1 cellular context compared by ENCODE assay signal in genomic region chr7:73762659-73762999, GRCh38.
TF ChIP-seq lines count a peak whose summit lies in the region.

No MANE protein-coding gene starts in this region.

TF ChIP-seq in K562, 482 proteins besides CTCF, POLR2A, EP300 and RAD21 (continued from another document and continues in another):
- no peak for TF ChIP-seq MGA (IDR thresholded peaks at IDR 0.05)
- no peak for TF ChIP-seq RBM17 (IDR thresholded peaks at IDR 0.05; ENCODE audit: borderline replicate concordance, low read depth, low read length)
- no peak for TF ChIP-seq CHD7 (IDR thresholded peaks at IDR 0.05; ENCODE audit: low read depth, low read length)
- no peak for TF ChIP-seq KAT7 (CRISPR knock-in tag; IDR thresholded peaks at IDR 0.05; ENCODE audit: borderline replicate concordance)
- no peak for TF ChIP-seq NCOA4 (IDR thresholded peaks at IDR 0.05; ENCODE audit: partially characterized antibody)
- TF ChIP-seq CEBPB (tag; IDR thresholded peaks at IDR 0.05), result no peak
- no peak for TF ChIP-seq FOXJ2 (tag; IDR thresholded peaks at IDR 0.05)
- no peak for TF ChIP-seq MEF2D (tag; conservative IDR thresholded peaks at IDR 0.05; ENCODE audit: low read depth)
- no peak for TF ChIP-seq ZNF277 (CRISPR knock-in tag; IDR thresholded peaks at IDR 0.05; ENCODE audit: borderline replicate concordance)
- TF ChIP-seq ZNF41 (CRISPR knock-in tag; conservative IDR thresholded peaks at IDR 0.05), result no peak
- peak; percentile 44; the same call in 1 of the 2 replicates for TF ChIP-seq HINFP (tag; conservative IDR thresholded peaks at IDR 0.05; ENCODE audit: low read depth)
- no peak for TF ChIP-seq ZNF175 (CRISPR knock-in tag; IDR thresholded peaks at IDR 0.05; ENCODE audit: low read depth)
- TF ChIP-seq ESRRB (CRISPR knock-in tag; IDR thresholded peaks at IDR 0.05; ENCODE audit: borderline replicate concordance), result no peak
- no peak for TF ChIP-seq ELK3 (CRISPR knock-in tag; IDR thresholded peaks at IDR 0.05)
- no peak for TF ChIP-seq CBX3 (IDR thresholded peaks at IDR 0.05; ENCODE audit: borderline replicate concordance in 1 of 2, low read length in 2 of 2)
- no peak for TF ChIP-seq ZBTB11 (CRISPR knock-in tag; IDR thresholded peaks at IDR 0.05)
- TF ChIP-seq CBX2 (IDR thresholded peaks at IDR 0.05; ENCODE audit: insufficient read depth, low read length, poor library complexity, severe bottlenecking), result no peak
- TF ChIP-seq BCOR (IDR thresholded peaks at IDR 0.05), result no peak
- 0 out of 2 replicates have a peak, but pooled peaks have one; percentile 55 for TF ChIP-seq SNIP1 (IDR thresholded peaks at IDR 0.05; ENCODE audit: low read depth)
